27 cellular contexts compared by ENCODE assay signal in genomic region chr3:31055757-31056156, GRCh38.
"Had no signal": no experiment of that assay in that cellular context is flagged by ENCODE, and none has a peak within 500 bp of the region (broad histone marks: within the 10 kb centered on the region; RNA-seq: fewer than 3 reads in every experiment).

No MANE protein-coding gene starts in this region.

- H3K4me3 Mint-ChIP-seq: naive thymus-derived CD4-positive, alpha-beta T cell; natural killer cell treated with Interleukin-12 subunit alpha and Interleukin-12 subunit beta and Interleukin-15 and Interleukin-18, amount 100 ng/mL, for 72 hours; neural crest cell; stimulated activated memory B cell treated with anti-CD40 and anti-IgM and Interleukin-4, amounts not matched to agents 10 μg/mL and 1 μg/mL and 100 μg/mL, for 72 hours; stimulated activated naive CD8-positive, alpha-beta T cell treated with anti-CD3 and anti-CD28 coated beads, Interleukin-15, amount 100 ng/mL, for 72 hours had no signal

- H3K27me3 ChIP-seq: heart right ventricle, hepatocyte, pancreas, transverse colon, upper lobe of right lung had no signal

- H3K27ac Mint-ChIP-seq: naive thymus-derived CD4-positive, alpha-beta T cell; natural killer cell treated with Interleukin-12 subunit alpha and Interleukin-12 subunit beta and Interleukin-15 and Interleukin-18, amount 100 ng/mL, for 72 hours; stimulated activated memory B cell treated with anti-CD40 and anti-IgM and Interleukin-4, amounts not matched to agents 10 μg/mL and 1 μg/mL and 100 μg/mL, for 72 hours; stimulated activated naive CD8-positive, alpha-beta T cell treated with anti-CD3 and anti-CD28 coated beads, Interleukin-15, amount 100 ng/mL, for 72 hours had no signal

- H3K9me3 ChIP-seq: pancreas, prostate gland had no signal

- H3K4me1 ChIP-seq: heart right ventricle, left ventricle myocardium inferior, pancreas, prostate gland, transverse colon, upper lobe of right lung had no signal

- H2AFZ ChIP-seq: hepatocyte had no signal

- H3K79me2 ChIP-seq: hepatocyte had no signal

- DNase-seq: heart right ventricle; islet precursor cell; left ventricle myocardium inferior; midbrain; mucosa of descending colon; naive thymus-derived CD4-positive, alpha-beta T cell; nucleus accumbens; pancreas; posterior cingulate gyrus; retina; right cardiac atrium; stimulated activated CD4-positive, alpha-beta T cell treated with anti-CD3 and anti-CD28 coated beads, Interleukin-2, amount 100 ng/mL, for 48 hours; stimulated activated CD4-positive, alpha-beta T cell treated with anti-CD3 and anti-CD28 coated beads, Interleukin-4, amount 100 ng/mL, for 4 hours; stimulated activated CD8-positive, alpha-beta memory T cell treated with anti-CD3 and anti-CD28 coated beads, Interleukin-4, amount 100 ng/mL, for 48 hours; stimulated activated naive CD4-positive, alpha-beta T cell treated with Interleukin-2 at 50 U/mL for 16 hours; stimulated activated naive CD8-positive, alpha-beta T cell treated with anti-CD3 and anti-CD28 coated beads, Interleukin-15, amount 100 ng/mL, for 72 hours; substantia nigra; transverse colon; upper lobe of right lung had no signal

- H3K4me3 ChIP-seq: heart right ventricle, hepatocyte, left ventricle myocardium inferior, lung, mucosa of descending colon, pancreas, prostate gland, skin epidermis, transverse colon, upper lobe of right lung had no signal

- H3K36me3 Mint-ChIP-seq: stimulated activated memory B cell treated with anti-CD40 and anti-IgM and Interleukin-4, amounts not matched to agents 10 μg/mL and 1 μg/mL and 100 μg/mL, for 72 hours had no signal

- H3K27ac ChIP-seq: heart right ventricle, hepatocyte, left ventricle myocardium inferior, pancreas, prostate gland, skin epidermis, transverse colon, upper lobe of right lung had no signal

- H3K36me3 ChIP-seq: heart right ventricle, left ventricle myocardium inferior, pancreas, prostate gland, transverse colon, upper lobe of right lung had no signal

- H3K27me3 Mint-ChIP-seq: stimulated activated naive CD8-positive, alpha-beta T cell treated with anti-CD3 and anti-CD28 coated beads, Interleukin-15, amount 100 ng/mL, for 72 hours had no signal

- ATAC-seq: heart right ventricle; mucosa of descending colon; naive thymus-derived CD4-positive, alpha-beta T cell; natural killer cell treated with Interleukin-12 subunit alpha and Interleukin-12 subunit beta and Interleukin-15 and Interleukin-18, amount 100 ng/mL, for 72 hours; pancreas; right cardiac atrium; sciatic nerve; stimulated activated memory B cell treated with anti-CD40 and anti-IgM and Interleukin-4, amounts not matched to agents 10 μg/mL and 1 μg/mL and 100 μg/mL, for 72 hours; stimulated activated naive CD8-positive, alpha-beta T cell treated with anti-CD3 and anti-CD28 coated beads, Interleukin-15, amount 100 ng/mL, for 72 hours; upper lobe of right lung had no signal

- H3K4me1 Mint-ChIP-seq: neural crest cell; stimulated activated memory B cell treated with anti-CD40 and anti-IgM and Interleukin-4, amounts not matched to agents 10 μg/mL and 1 μg/mL and 100 μg/mL, for 72 hours; stimulated activated naive CD8-positive, alpha-beta T cell treated with anti-CD3 and anti-CD28 coated beads, Interleukin-15, amount 100 ng/mL, for 72 hours had no signal

- H3K4me2 ChIP-seq: hepatocyte had no signal
